Comparison of ENCODE assay signal across 1 cellular context in genomic region chr2:18898271-18898670, GRCh38.
TF ChIP-seq lines count a peak whose summit lies in the region.

No MANE protein-coding gene starts in this region.

TF ChIP-seq in H1, 55 proteins besides CTCF, POLR2A, EP300 and RAD21 (continued from another document):
- TF ChIP-seq CHD7 (IDR thresholded peaks at IDR 0.05; ENCODE audit: insufficient replicate concordance, low read length) (no peak), CBX5 (IDR thresholded peaks at IDR 0.05; ENCODE audit: low read depth, low read length) (no peak), SIN3A (conservative IDR thresholded peaks at IDR 0.05 in 1 of 2, IDR thresholded peaks at IDR 0.05 in 1 of 2; ENCODE audit: low read depth in 1 of 2, low read length in 2 of 2) (no peak), JUND (IDR thresholded peaks at IDR 0.05; ENCODE audit: low read length) (no peak), POU5F1 (IDR thresholded peaks at IDR 0.05; ENCODE audit: low read depth, low read length) (no peak), RNF2 (IDR thresholded peaks at IDR 0.05; ENCODE audit: borderline replicate concordance, low read depth, low read length, missing control alignments, poor library complexity, severe bottlenecking) (no peak), SIRT6 (IDR thresholded peaks at IDR 0.05; ENCODE audit: low read length) (no peak), ZNF274 (IDR thresholded peaks at IDR 0.05; ENCODE audit: borderline replicate concordance, extremely low read depth, low read length) (no peak)
